Comparison of ENCODE assay signal across 26 cellular contexts in the genomic region with DNA sequence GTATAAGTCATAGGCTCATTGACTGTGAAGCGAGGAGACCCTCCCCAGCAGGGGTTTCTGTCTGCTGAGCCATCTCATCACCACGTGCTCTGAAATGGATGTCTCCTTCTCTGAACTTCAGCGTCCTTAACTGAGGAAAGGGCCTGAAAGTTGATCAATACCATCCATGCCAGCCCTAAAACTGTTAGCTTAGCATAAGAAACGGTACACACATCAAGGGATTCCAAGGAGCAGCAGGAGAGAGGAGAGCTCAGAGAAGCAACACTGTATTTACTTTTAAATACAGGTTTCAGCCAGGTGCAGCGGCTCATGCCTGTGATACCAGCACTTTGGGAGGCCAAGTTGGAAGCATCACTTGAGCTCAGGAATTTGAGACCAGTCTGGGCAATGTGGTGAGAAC.
"Had no signal": no experiment of that assay in that cellular context is flagged by ENCODE, and none has a peak within 500 bp of the region (broad histone marks: within the 10 kb centered on the region; RNA-seq: fewer than 3 reads in every experiment).

No MANE protein-coding gene starts in this region.

- H3K36me3 ChIP-seq: breast epithelium, ovary, thyroid gland had no signal

- H3K27me3 Mint-ChIP-seq: activated T-cell treated with anti-CD3 and anti-CD28 coated beads, Interleukin-2, amount 50 U/mL, for 24 hours; activated T-helper 17 cell treated with anti-CD3 and anti-CD28 coated beads, Interleukin-2, amount 50 U/mL, for 72 hours had no signal

- H2AFZ ChIP-seq: hepatocyte had no signal

- H3K4me3 Mint-ChIP-seq: activated CD4-positive, alpha-beta memory T cell treated with anti-CD3 and anti-CD28 coated beads, Interleukin-2, amount 10 ng/mL, durations not matched to agents 7 days and 5 days; activated CD4-positive, alpha-beta T cell treated with anti-CD3 and anti-CD28 coated beads, Interleukin-2, amount 10 ng/mL, durations not matched to agents 24 days and 14 days; activated naive CD4-positive, alpha-beta T cell treated with anti-CD3 and anti-CD28 coated beads for 36 hours; activated naive CD8-positive, alpha-beta T cell treated with anti-CD3 and anti-CD28 coated beads, Interleukin-2, amount 10 ng/mL, durations not matched to agents 7 days and 5 days; activated T-cell treated with anti-CD3 and anti-CD28 coated beads, Interleukin-2, amount 50 U/mL, for 24 hours; activated T-helper 17 cell treated with anti-CD3 and anti-CD28 coated beads, Interleukin-2, amount 50 U/mL, for 72 hours; central memory CD8-positive, alpha-beta T cell; immature natural killer cell; natural killer cell had no signal

- DNase-seq: activated naive CD4-positive, alpha-beta T cell treated with anti-CD3 and anti-CD28 coated beads for 36 hours; activated naive CD8-positive, alpha-beta T cell treated with anti-CD3 and anti-CD28 coated beads, Interleukin-2, amount 10 ng/mL, durations not matched to agents 7 days and 5 days; activated T-cell treated with anti-CD3 and anti-CD28 coated beads, Interleukin-2, amount 50 U/mL, for 24 hours; amniotic stem cell; foreskin melanocyte; glutamatergic neuron; immature natural killer cell; kidney glomerular epithelial cell; left ventricle myocardium superior; mammary epithelial cell; midbrain; natural killer cell; ovary; psoas muscle; right cardiac atrium; stimulated activated CD4-positive, alpha-beta T cell treated with anti-CD3 and anti-CD28 coated beads, Interleukin-4, amount 100 ng/mL, for 24 hours; stimulated activated naive CD8-positive, alpha-beta T cell treated with anti-CD3 and anti-CD28 coated beads, Interleukin-15, Interleukin-2, amounts not matched to agents 100 U/mL and 50 U/mL, for 24 hours; substantia nigra; thyroid gland had no signal

- H3K27me3 ChIP-seq: breast epithelium, hepatocyte, ovary, thyroid gland had no signal

- FAIRE-seq: colon had no signal

- H3K4me2 ChIP-seq: hepatocyte had no signal

- H3K4me3 ChIP-seq: breast epithelium, hepatocyte, ovary, psoas muscle, thyroid gland had no signal

- H3K4me1 Mint-ChIP-seq: activated CD4-positive, alpha-beta memory T cell treated with anti-CD3 and anti-CD28 coated beads, Interleukin-2, amount 10 ng/mL, durations not matched to agents 7 days and 5 days; activated CD4-positive, alpha-beta T cell treated with anti-CD3 and anti-CD28 coated beads, Interleukin-2, amount 10 ng/mL, durations not matched to agents 24 days and 14 days; activated naive CD8-positive, alpha-beta T cell treated with anti-CD3 and anti-CD28 coated beads, Interleukin-2, amount 10 ng/mL, durations not matched to agents 7 days and 5 days; activated T-helper 17 cell treated with anti-CD3 and anti-CD28 coated beads, Interleukin-2, amount 50 U/mL, for 72 hours; central memory CD8-positive, alpha-beta T cell; immature natural killer cell; natural killer cell had no signal

- H3K27ac Mint-ChIP-seq: activated CD4-positive, alpha-beta memory T cell treated with anti-CD3 and anti-CD28 coated beads, Interleukin-2, amount 10 ng/mL, durations not matched to agents 7 days and 5 days; activated CD4-positive, alpha-beta T cell treated with anti-CD3 and anti-CD28 coated beads, Interleukin-2, amount 10 ng/mL, durations not matched to agents 24 days and 14 days; activated naive CD4-positive, alpha-beta T cell treated with anti-CD3 and anti-CD28 coated beads for 36 hours; activated naive CD8-positive, alpha-beta T cell treated with anti-CD3 and anti-CD28 coated beads, Interleukin-2, amount 10 ng/mL, durations not matched to agents 7 days and 5 days; activated T-cell treated with anti-CD3 and anti-CD28 coated beads, Interleukin-2, amount 50 U/mL, for 24 hours; activated T-helper 17 cell treated with anti-CD3 and anti-CD28 coated beads, Interleukin-2, amount 50 U/mL, for 72 hours; immature natural killer cell; natural killer cell had no signal

- H3K27ac ChIP-seq: breast epithelium, hepatocyte, ovary, psoas muscle, thyroid gland had no signal

- H3K79me2 ChIP-seq: hepatocyte had no signal

- H3K4me1 ChIP-seq: breast epithelium, psoas muscle, thyroid gland had no signal

- H3K9me3 ChIP-seq: thyroid gland had no signal

- H3K36me3 Mint-ChIP-seq: activated naive CD8-positive, alpha-beta T cell treated with anti-CD3 and anti-CD28 coated beads, Interleukin-2, amount 10 ng/mL, durations not matched to agents 7 days and 5 days had no signal
